Comparison of ENCODE assay signal across 1 cellular context in genomic region chr3:186960327-186960726, GRCh38.
TF ChIP-seq lines count a peak whose summit lies in the region.

No MANE protein-coding gene starts in this region.

TF ChIP-seq in WTC11, 78 proteins besides CTCF, POLR2A, EP300 and RAD21 (continued from another document):
- TF ChIP-seq ZNF281 (CRISPR knock-in tag; IDR thresholded peaks at IDR 0.05) = no peak
- no peak for TF ChIP-seq ZBTB43 (CRISPR knock-in tag; IDR thresholded peaks at IDR 0.05)
- TF ChIP-seq E2F4 (CRISPR knock-in tag; IDR thresholded peaks at IDR 0.05; ENCODE audit: borderline replicate concordance, low read depth) = no peak
- TF ChIP-seq ZNF232 (CRISPR knock-in tag; IDR thresholded peaks at IDR 0.05) = no peak
- TF ChIP-seq E2F1 (CRISPR knock-in tag; IDR thresholded peaks at IDR 0.05) = no peak
